In the genomic region with DNA sequence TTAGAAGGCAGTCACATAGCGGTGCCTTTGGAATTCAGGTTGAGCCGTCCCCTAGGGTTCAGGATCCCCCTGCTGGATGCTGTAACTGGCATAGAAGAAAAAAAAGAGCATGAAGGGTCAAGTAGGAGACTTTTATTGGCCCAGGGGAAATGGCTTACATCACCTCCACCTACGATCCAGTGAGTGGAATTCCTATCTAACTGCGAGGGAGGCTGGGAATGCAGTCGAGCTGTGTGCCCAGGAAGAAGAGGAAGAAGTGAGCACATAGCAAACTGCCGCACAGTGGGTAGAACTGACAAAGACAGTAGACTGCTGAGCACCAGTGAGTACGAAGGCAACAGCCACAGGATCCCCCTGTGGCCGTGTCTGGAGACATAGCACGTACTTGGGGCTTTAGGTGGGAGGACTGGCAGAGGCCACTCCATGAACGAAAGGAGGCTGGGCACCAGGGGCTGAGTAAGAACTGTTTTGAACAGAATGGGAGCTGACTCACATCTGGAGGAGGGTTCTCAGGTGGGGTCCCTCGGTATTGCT, we compare ENCODE assay signal across 11 cellular contexts.
DNase-seq lines count a peak whose midpoint lies in the region; ATAC-seq and TF ChIP-seq lines count a peak whose summit lies in the region.
"Had no signal": no experiment of that assay in that cellular context is flagged by ENCODE, and none has a peak within 500 bp of the region (broad histone marks: within the 10 kb centered on the region; RNA-seq: fewer than 3 reads in every experiment).

No MANE protein-coding gene starts in this region.

- H3K27me3 ChIP-seq in ovary = no peaks in the 10 kb centered on the region
- H3K27me3 ChIP-seq: sigmoid colon had no signal

- DNase-seq in A172 (ENCODE audit: low spot score) = peak; percentile 16
- DNase-seq in Kasumi-1 (lab: John Stamatoyannopoulos, UW) = peak; percentile 43 to 45
- DNase-seq in cardiac fibroblast (ENCODE audit: low read depth in 2 of 2) = peak; percentile 67 to 72
- peak; percentile 10 for DNase-seq in kidney tubule cell (ENCODE audit: low spot score)
- DNase-seq in stimulated activated CD4-positive, alpha-beta T cell treated with anti-CD3 and anti-CD28 coated beads, Interleukin-4, amount 100 ng/mL, for 1 hour = no peak
- DNase-seq in ovary = no peak
- DNase-seq: amniotic stem cell, NCI-H524 treated with DMSO at 0.1 percent for 48 hours, sigmoid colon had no signal

- TF ChIP-seq CTCF in cardiac fibroblast (IDR thresholded peaks at IDR 0.05; ENCODE audit: low read depth, low read length) (no peak), ovary (IDR thresholded peaks at IDR 0.05) (no peak)

- H3K4me3 ChIP-seq in cardiac fibroblast (replicated peaks in 1 of 2; ENCODE audit: low read depth in 2 of 2, low read length in 2 of 2) (no peak overlapping the region), ovary (no peak overlapping the region)
- H3K4me3 ChIP-seq: sigmoid colon had no signal

- no peaks in the 10 kb centered on the region for H3K36me3 ChIP-seq in ovary
- H3K36me3 ChIP-seq: sigmoid colon had no signal

- no peaks in the 10 kb centered on the region for H3K4me1 ChIP-seq in ovary (ENCODE audit: insufficient read depth)

- H3K9me3 ChIP-seq in ovary = no peaks in the 10 kb centered on the region
- H3K9me3 ChIP-seq: sigmoid colon had no signal

- ATAC-seq in esophagus mucosa (no peak), GM18868 (IDR thresholded peaks at IDR 0.05; ENCODE audit: unreplicated experiment) (no peak)

- intact Hi-C loops in ovary (cut with DNase I) = no loop called here

- H3K27ac ChIP-seq in ovary = no peak overlapping the region

- no peak for TF ChIP-seq POLR2A in ovary (IDR thresholded peaks at IDR 0.05)

- TF ChIP-seq EP300 in ovary (IDR thresholded peaks at IDR 0.05) = no peak

- WGBS in ovary, 3 donors = 50 to 58% (median 55%) methylated on average over 11 of the region's 11 CpGs

Comparison
In these comparisons a context has a peak if more than half of its experiments do, and no peak if none do; other contexts are left out.
1. DNase-seq: peak in A172 (single experiment), Kasumi-1 (2 of 2), cardiac fibroblast (2 of 2) and kidney tubule cell (single experiment); none in stimulated activated CD4-positive, alpha-beta T cell treated with anti-CD3 and anti-CD28 coated beads, Interleukin-4, amount 100 ng/mL, for 1 hour (single experiment) and ovary (0 of 5).